8 cellular contexts compared by ENCODE assay signal in genomic region chr4:140427919-140428471, GRCh38. TPM values are rescaled to one million over a fixed set of nuclear protein-coding genes. Genes with fewer than 3 reads are reported as not detected.
DNase-seq lines count a peak whose midpoint lies in the region; ATAC-seq and TF ChIP-seq lines count a peak whose summit lies in the region.

No MANE protein-coding gene starts in this region.

- H3K27ac ChIP-seq in RWPE1, result peak overlapping the region; percentile 62; the same call in 1 of the 2 replicates

- H3K27me3 ChIP-seq in skeletal muscle satellite cell (ENCODE audit: control insufficient read depth, insufficient read depth, low read length), result peaks cover 14% of the 10 kb centered on the region

- H3K4me3 ChIP-seq in skeletal muscle satellite cell (ENCODE audit: low read length), result peak overlapping the region; percentile 86

- no peak for ATAC-seq in GM18867 (IDR thresholded peaks at IDR 0.05; ENCODE audit: unreplicated experiment)
- no peak for ATAC-seq in GM18858 (IDR thresholded peaks at IDR 0.05; ENCODE audit: unreplicated experiment)

- no peaks in the 10 kb centered on the region for H3K36me3 ChIP-seq in skeletal muscle satellite cell (ENCODE audit: insufficient read depth, low read length)

- POLR2A ChIA-PET in RWPE1 (lab: Yijun Ruan, JAX; ENCODE audit: low non-redundant PET), result no interaction called here

- peak overlapping the region; percentile 31 for H3K9ac ChIP-seq in skeletal muscle satellite cell (ENCODE audit: low read depth, low read length)

- CTCF ChIA-PET in RWPE1 (lab: Yijun Ruan, JAX), result interaction anchor here (1.2 kb wide), 1 partner anchor 15 kb away, joined by 3 read pairs; no protein-coding TSS in a partner anchor

- DNase-seq in NCI-H2029 treated with DMSO at 0.1 percent for 48 hours (lab: John Stamatoyannopoulos, UW) (peak; percentile 33), NCI-H2029 (lab: John Stamatoyannopoulos, UW) (no peak), RWPE1 (ENCODE audit: low spot score) (no peak), fibroblast of peridontal ligament (ENCODE audit: extremely low read depth) (peak; percentile 16), NCI-H2171 (lab: John Stamatoyannopoulos, UW) (no peak)

- no peak; the same call in 1 of the 2 replicates for TF ChIP-seq CTCF in RWPE1 (conservative IDR thresholded peaks at IDR 0.05; ENCODE audit: low read depth)

- peaks cover 24% of the 10 kb centered on the region for H3K4me1 ChIP-seq in skeletal muscle satellite cell (ENCODE audit: control insufficient read depth, insufficient read depth, low read length)

- H3K4me2 ChIP-seq in skeletal muscle satellite cell (ENCODE audit: low read length), result peak overlapping the region; percentile 96

- no peaks in the 10 kb centered on the region for H3K9me3 ChIP-seq in skeletal muscle satellite cell (replicated peaks; ENCODE audit: low read length)

RNA-seq across cellular contexts. Expression of gene CLGN, which starts 0.5 kb away (rescaled TPM):
- total RNA-seq in skeletal muscle satellite cell (2012; rRNA removed), result 0.51 and 1.7 TPM in 2 replicates

RNA-seq across cellular contexts. Expression of gene SCOC, which starts 54.5 kb away (rescaled TPM):
- 50.9 and 67.4 TPM in 2 replicates for total RNA-seq in skeletal muscle satellite cell (2012; rRNA removed)

Comparison
In these comparisons a context has a peak if more than half of its experiments do, and no peak if none do; other contexts are left out.
1. DNase-seq: peak in NCI-H2029 treated with DMSO at 0.1 percent for 48 hours (single experiment) and fibroblast of peridontal ligament (single experiment); none in NCI-H2029 (single experiment), RWPE1 (single experiment) and NCI-H2171 (single experiment).